In genomic region chr1:114511048-114511785, GRCh38 we compare ENCODE assay signal across 8 cellular contexts. TPM values are rescaled to one million over a fixed set of nuclear protein-coding genes. Genes with fewer than 3 reads are reported as not detected.
DNase-seq lines count a peak whose midpoint lies in the region; ATAC-seq and TF ChIP-seq lines count a peak whose summit lies in the region.

Gene TRIM33, minus strand, starts transcription at chr1:114511203. Its CDS starts 127 bp downstream, at chr1:114511076.

- H3K9me3 Mint-ChIP-seq in T-helper 1 cell treated with Interleukin-12 subunit alpha and Interleukin-12 subunit beta and Interleukin-4 antibody, amounts not matched to agents 30 μg/mL and 1 μg/mL, for 36 hours: no peaks in the 10 kb centered on the region
- H3K9me3 Mint-ChIP-seq in progenitor cell of endocrine pancreas (ENCODE audit: low read depth): no peaks in the 10 kb centered on the region

- H3K4me1 ChIP-seq in left ventricle myocardium inferior: peaks cover 57% of the 10 kb centered on the region
- H3K4me1 ChIP-seq in upper lobe of right lung: peaks cover 38% of the 10 kb centered on the region

- peak within 1 kb of the TSS; percentile 98 for H3K4me3 Mint-ChIP-seq in T-helper 1 cell treated with Interleukin-12 subunit alpha and Interleukin-12 subunit beta and Interleukin-4 antibody, amounts not matched to agents 30 μg/mL and 1 μg/mL, for 36 hours
- peak within 1 kb of the TSS; percentile 94 for H3K4me3 Mint-ChIP-seq in progenitor cell of endocrine pancreas (ENCODE audit: low read depth)

- H3K36me3 Mint-ChIP-seq in T-helper 1 cell treated with Interleukin-12 subunit alpha and Interleukin-12 subunit beta and Interleukin-4 antibody, amounts not matched to agents 30 μg/mL and 1 μg/mL, for 36 hours (ENCODE audit: low read depth): peaks cover 12% of the 10 kb centered on the region
- H3K36me3 Mint-ChIP-seq in progenitor cell of endocrine pancreas (ENCODE audit: insufficient read depth): no peaks in the 10 kb centered on the region

- intact Hi-C loops in left ventricle myocardium inferior (cut with micrococcal nuclease): no loop called here
- intact Hi-C loops in upper lobe of right lung (cut with DNase I): no loop called here

- DNase-seq in NCI-H146 (lab: John Stamatoyannopoulos, UW) (peak; percentile 92), amniotic stem cell (lab: John Stamatoyannopoulos, UW) (peak; percentile 81), left ventricle myocardium inferior (peak; percentile 94), progenitor cell of endocrine pancreas (ENCODE audit: low spot score, unreplicated experiment) (peak; percentile 85), upper lobe of right lung (peak; percentile 97)

- H3K27me3 ChIP-seq in left ventricle myocardium inferior (ENCODE audit: low read depth): no peaks in the 10 kb centered on the region
- no peaks in the 10 kb centered on the region for H3K27me3 ChIP-seq in upper lobe of right lung

- ATAC-seq in HG02870 (IDR thresholded peaks at IDR 0.05; ENCODE audit: unreplicated experiment) (peak; percentile 63), upper lobe of right lung (peak; percentile 96)

- H3K36me3 ChIP-seq in left ventricle myocardium inferior (no peaks in the 10 kb centered on the region), upper lobe of right lung (no peaks in the 10 kb centered on the region)

- H3K4me1 Mint-ChIP-seq in T-helper 1 cell treated with Interleukin-12 subunit alpha and Interleukin-12 subunit beta and Interleukin-4 antibody, amounts not matched to agents 30 μg/mL and 1 μg/mL, for 36 hours (ENCODE audit: low read depth): peaks cover 43% of the 10 kb centered on the region
- H3K4me1 Mint-ChIP-seq in progenitor cell of endocrine pancreas (ENCODE audit: low read depth): peaks cover 42% of the 10 kb centered on the region

- TF ChIP-seq CTCF in left ventricle myocardium inferior (IDR thresholded peaks at IDR 0.05; ENCODE audit: borderline replicate concordance): no peak
- TF ChIP-seq CTCF in progenitor cell of endocrine pancreas (IDR thresholded peaks at IDR 0.05; ENCODE audit: unreplicated experiment): no peak
- TF ChIP-seq CTCF in upper lobe of right lung (IDR thresholded peaks at IDR 0.05): no peak

- H3K27ac ChIP-seq in left ventricle myocardium inferior (replicated peaks) (peak within 1 kb of the TSS; percentile 97), upper lobe of right lung (peak within 1 kb of the TSS; percentile 98)

- TF ChIP-seq POLR2A in GM15510 (IDR thresholded peaks at IDR 0.05; ENCODE audit: borderline replicate concordance, extremely low read depth, insufficient read length): peak; percentile 98

- H3K4me3 ChIP-seq in left ventricle myocardium inferior (peak within 1 kb of the TSS; percentile 97), upper lobe of right lung (peak within 1 kb of the TSS; percentile 99)

- H3K9me3 ChIP-seq in left ventricle myocardium inferior (replicated peaks): no peaks in the 10 kb centered on the region
- H3K9me3 ChIP-seq in upper lobe of right lung: no peaks in the 10 kb centered on the region

- H3K27ac Mint-ChIP-seq in T-helper 1 cell treated with Interleukin-12 subunit alpha and Interleukin-12 subunit beta and Interleukin-4 antibody, amounts not matched to agents 30 μg/mL and 1 μg/mL, for 36 hours: peak within 1 kb of the TSS; percentile 98
- H3K27ac Mint-ChIP-seq in progenitor cell of endocrine pancreas: peak within 1 kb of the TSS; percentile 99

- H3K27me3 Mint-ChIP-seq in T-helper 1 cell treated with Interleukin-12 subunit alpha and Interleukin-12 subunit beta and Interleukin-4 antibody, amounts not matched to agents 30 μg/mL and 1 μg/mL, for 36 hours (ENCODE audit: low read depth): no peaks in the 10 kb centered on the region
- H3K27me3 Mint-ChIP-seq in progenitor cell of endocrine pancreas: peaks cover 10% of the 10 kb centered on the region

RNA-seq across cellular contexts. Expression of gene TRIM33, which starts in this region (rescaled TPM):
- total RNA-seq in left ventricle myocardium inferior: 14.2 TPM
- total RNA-seq in progenitor cell of endocrine pancreas: 66.5 and 68.7 TPM in 2 replicates
- total RNA-seq in upper lobe of right lung: 37.3 TPM

Comparison
In these comparisons a context has a peak if more than half of its experiments do, and no peak if none do; other contexts are left out.
1. Peak in every context shown above with its lines: DNase-seq, ATAC-seq, H3K4me3 ChIP-seq and H3K27ac ChIP-seq.